ENCODE assay signal across 1 cellular context in the genomic region with DNA sequence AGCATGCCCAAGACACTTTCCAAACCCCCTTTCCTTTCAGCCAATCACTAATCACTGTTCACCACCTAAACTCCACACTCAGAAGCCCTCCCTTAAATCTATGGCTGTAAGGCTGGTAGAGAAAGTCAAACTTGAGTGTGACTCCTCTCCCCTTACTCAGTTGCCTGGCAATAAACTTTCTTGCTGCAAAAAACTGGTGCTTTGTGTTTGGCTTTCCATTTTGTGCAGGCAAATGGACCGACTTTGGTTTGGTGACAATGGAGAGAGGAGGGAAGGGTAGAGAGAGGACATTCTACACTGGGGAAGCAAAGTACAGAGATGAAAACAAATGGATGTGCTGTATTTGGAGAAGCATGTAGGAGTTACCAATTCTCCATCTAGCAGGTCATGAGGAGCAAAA.
TF ChIP-seq lines count a peak whose summit lies in the region.

No MANE protein-coding gene starts in this region.

TF ChIP-seq in HCT116, 20 proteins besides CTCF, POLR2A, EP300 and RAD21 (continued from another document):
- TF ChIP-seq YY1 (IDR thresholded peaks at IDR 0.05; ENCODE audit: extremely low read depth, insufficient replicate concordance, low read depth, low read length) (no peak), SRF (IDR thresholded peaks at IDR 0.05; ENCODE audit: low read depth) (no peak), SIN3A (IDR thresholded peaks at IDR 0.05; ENCODE audit: low read depth) (no peak), SP1 (IDR thresholded peaks at IDR 0.05; ENCODE audit: low read depth) (no peak), POLR2AphosphoS5 (IDR thresholded peaks at IDR 0.05; ENCODE audit: low read depth, low read length) (no peak)
- TF ChIP-seq, protein P1, sequence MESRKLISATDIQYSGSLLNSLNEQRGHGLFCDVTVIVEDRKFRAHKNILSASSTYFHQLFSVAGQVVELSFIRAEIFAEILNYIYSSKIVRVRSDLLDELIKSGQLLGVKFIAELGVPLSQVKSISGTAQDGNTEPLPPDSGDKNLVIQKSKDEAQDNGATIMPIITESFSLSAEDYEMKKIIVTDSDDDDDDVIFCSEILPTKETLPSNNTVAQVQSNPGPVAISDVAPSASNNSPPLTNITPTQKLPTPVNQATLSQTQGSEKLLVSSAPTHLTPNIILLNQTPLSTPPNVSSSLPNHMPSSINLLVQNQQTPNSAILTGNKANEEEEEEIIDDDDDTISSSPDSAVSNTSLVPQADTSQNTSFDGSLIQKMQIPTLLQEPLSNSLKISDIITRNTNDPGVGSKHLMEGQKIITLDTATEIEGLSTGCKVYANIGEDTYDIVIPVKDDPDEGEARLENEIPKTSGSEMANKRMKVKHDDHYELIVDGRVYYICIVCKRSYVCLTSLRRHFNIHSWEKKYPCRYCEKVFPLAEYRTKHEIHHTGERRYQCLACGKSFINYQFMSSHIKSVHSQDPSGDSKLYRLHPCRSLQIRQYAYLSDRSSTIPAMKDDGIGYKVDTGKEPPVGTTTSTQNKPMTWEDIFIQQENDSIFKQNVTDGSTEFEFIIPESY (IDR thresholded peaks at IDR 0.05; ENCODE audit: extremely low read depth, insufficient replicate concordance, low read length) = no peak
- TF ChIP-seq, protein P2, sequence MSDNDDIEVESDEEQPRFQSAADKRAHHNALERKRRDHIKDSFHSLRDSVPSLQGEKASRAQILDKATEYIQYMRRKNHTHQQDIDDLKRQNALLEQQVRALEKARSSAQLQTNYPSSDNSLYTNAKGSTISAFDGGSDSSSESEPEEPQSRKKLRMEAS (IDR thresholded peaks at IDR 0.05) = no peak
- TF ChIP-seq, protein P3, sequence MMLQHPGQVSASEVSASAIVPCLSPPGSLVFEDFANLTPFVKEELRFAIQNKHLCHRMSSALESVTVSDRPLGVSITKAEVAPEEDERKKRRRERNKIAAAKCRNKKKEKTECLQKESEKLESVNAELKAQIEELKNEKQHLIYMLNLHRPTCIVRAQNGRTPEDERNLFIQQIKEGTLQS (IDR thresholded peaks at IDR 0.05) = no peak
